ENCODE assay signal across 17 cellular contexts in the genomic region with DNA sequence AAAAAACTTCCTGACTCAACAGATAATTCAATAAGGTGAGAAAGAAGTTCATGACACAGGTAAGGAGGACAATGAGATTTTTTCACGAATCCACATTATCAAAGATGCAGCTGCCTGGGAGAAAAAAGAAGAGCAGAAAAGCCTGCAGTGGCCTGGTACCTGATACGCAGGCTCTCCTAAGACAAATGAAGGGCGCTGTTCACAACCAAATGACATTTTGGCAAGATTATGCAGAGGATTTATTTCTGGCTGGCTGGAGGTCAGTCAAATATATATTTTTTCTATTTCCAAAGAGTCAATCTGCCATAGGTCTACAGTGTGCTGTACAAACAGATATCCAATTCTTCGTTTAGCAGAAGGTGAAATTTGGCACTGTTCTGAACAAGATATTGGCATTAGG.
DNase-seq lines count a peak whose midpoint lies in the region; ATAC-seq and TF ChIP-seq lines count a peak whose summit lies in the region.
"Had no signal": no experiment of that assay in that cellular context is flagged by ENCODE, and none has a peak within 500 bp of the region (broad histone marks: within the 10 kb centered on the region; RNA-seq: fewer than 3 reads in every experiment).

No MANE protein-coding gene starts in this region.

- no peak overlapping the region for H2AFZ ChIP-seq in MM.1S (ENCODE audit: low read length)

- DNase-seq in Right ventricle myocardium superior = no peak
- no peak for DNase-seq in left cardiac atrium
- peak; percentile 78 for DNase-seq in G401 (ENCODE audit: low spot score)
- DNase-seq in central memory CD8-positive, alpha-beta T cell (ENCODE audit: low spot score in 2 of 2) = no peak
- no peak for DNase-seq in SHP77 treated with DMSO at 0.1 percent for 48 hours (lab: John Stamatoyannopoulos, UW)
- no peak for DNase-seq in MM.1S
- DNase-seq: 8988T; Calu3; CD8-positive, alpha-beta T cell; DMS79 treated with DMSO at 0.1 percent for 48 hours; GOT3; H7; HFFc6 had no signal

- no peak overlapping the region for H3K9ac ChIP-seq in MM.1S (ENCODE audit: low read length)
- H3K9ac ChIP-seq: BLaER1 treated with 17β-estradiol and CSF1 and Interleukin-3, amounts not matched to agents 10 nM and 100 nM had no signal

- no peaks in the 10 kb centered on the region for H3K36me3 ChIP-seq in MM.1S (replicated peaks; ENCODE audit: insufficient read depth, low read length)

- in situ Hi-C loops in G401 (cut with HindIII; ENCODE audit: low sequenced_read_pairs) = no loop called here

- ATAC-seq in Right ventricle myocardium superior (ENCODE audit: poor library complexity) = peak; percentile 39
- ATAC-seq in left cardiac atrium = no peak
- ATAC-seq in central memory CD8-positive, alpha-beta T cell (replicated peaks; ENCODE audit: extremely low read depth, poor library complexity, severe bottlenecking) = no peak
- no peak for ATAC-seq in HG03045 (IDR thresholded peaks at IDR 0.05; ENCODE audit: unreplicated experiment)
- ATAC-seq: CD8-positive, alpha-beta T cell; GM12878; HCT116 had no signal

- H3K4me1 Mint-ChIP-seq in central memory CD8-positive, alpha-beta T cell = peaks cover 7% of the 10 kb centered on the region

- H4K20me1 ChIP-seq in MM.1S (ENCODE audit: insufficient read depth, low read length) = no peaks in the 10 kb centered on the region
- H4K20me1 ChIP-seq: BLaER1 treated with 17β-estradiol and CSF1 and Interleukin-3, amounts not matched to agents 10 nM and 100 nM had no signal

- no peaks in the 10 kb centered on the region for H3K4me1 ChIP-seq in MM.1S (ENCODE audit: low read length)

- no peaks in the 10 kb centered on the region for H3K27me3 ChIP-seq in MM.1S (replicated peaks; ENCODE audit: insufficient read depth, low read length)
- H3K27me3 ChIP-seq: BLaER1 treated with 17β-estradiol and CSF1 and Interleukin-3, amounts not matched to agents 10 nM and 100 nM had no signal

- H3K27me3 Mint-ChIP-seq in central memory CD8-positive, alpha-beta T cell = no peaks in the 10 kb centered on the region

- H3K4me3 Mint-ChIP-seq in central memory CD8-positive, alpha-beta T cell = no peak overlapping the region
- H3K4me3 Mint-ChIP-seq: CD8-positive, alpha-beta T cell; HFFc6 had no signal

- no peak overlapping the region for H3K4me3 ChIP-seq in MM.1S (ENCODE audit: low read length)
- H3K4me3 ChIP-seq: BLaER1 treated with 17β-estradiol and CSF1 and Interleukin-3, amounts not matched to agents 10 nM and 100 nM; GM12878 had no signal

- H3K4me2 ChIP-seq in MM.1S (ENCODE audit: low read depth, low read length) = no peak overlapping the region
- H3K4me2 ChIP-seq: BLaER1 treated with 17β-estradiol and CSF1 and Interleukin-3, amounts not matched to agents 10 nM and 100 nM had no signal

- H3K79me2 ChIP-seq in MM.1S (ENCODE audit: low read length) = no peaks in the 10 kb centered on the region

- H3K9me3 Mint-ChIP-seq in central memory CD8-positive, alpha-beta T cell = no peaks in the 10 kb centered on the region
- H3K9me3 Mint-ChIP-seq: CD8-positive, alpha-beta T cell; HFFc6 had no signal

- H3K9me2 ChIP-seq in MM.1S (replicated peaks; ENCODE audit: insufficient read depth, low read length) = no peaks in the 10 kb centered on the region

- no peak overlapping the region for H3K27ac ChIP-seq in MM.1S (ENCODE audit: low read length)
- H3K27ac ChIP-seq: BLaER1 treated with 17β-estradiol and CSF1 and Interleukin-3, amounts not matched to agents 10 nM and 100 nM had no signal

- peak overlapping the region; percentile 20 for H3K27ac Mint-ChIP-seq in central memory CD8-positive, alpha-beta T cell (ENCODE audit: low read depth)
- H3K27ac Mint-ChIP-seq: CD8-positive, alpha-beta T cell; HFFc6 had no signal

- peaks cover 6% of the 10 kb centered on the region for H3K36me3 Mint-ChIP-seq in central memory CD8-positive, alpha-beta T cell (ENCODE audit: insufficient read depth)

- intact Hi-C loops in Right ventricle myocardium superior (cut with DNase I) = no loop called here
- intact Hi-C loops in left cardiac atrium (cut with DNase I) = no loop called here

- H3F3A ChIP-seq in MM.1S (ENCODE audit: insufficient read depth, low read length) = no peaks in the 10 kb centered on the region

- no peaks in the 10 kb centered on the region for H3K9me3 ChIP-seq in MM.1S (replicated peaks; ENCODE audit: insufficient read depth, low read length)
- H3K9me3 ChIP-seq: BLaER1 treated with 17β-estradiol and CSF1 and Interleukin-3, amounts not matched to agents 10 nM and 100 nM had no signal

- no peak for TF ChIP-seq CTCF in MM.1S (IDR thresholded peaks at IDR 0.05; ENCODE audit: low read length)
